Comparison of ENCODE assay signal across 1 cellular context in genomic region chr1:16146888-16147614, GRCh38.
A peak's percentile ranks its signal among the peaks of the same experiment; 100 is the strongest.
TF ChIP-seq lines count a peak whose summit lies in the region.

No MANE protein-coding gene starts in this region.

TF ChIP-seq in Ishikawa, 13 proteins besides CTCF, POLR2A, EP300 and RAD21 (continued from another document):
- TF ChIP-seq REST (IDR thresholded peaks at IDR 0.05; ENCODE audit: low read depth) (no peak), YY1 (IDR thresholded peaks at IDR 0.05; ENCODE audit: low read depth) (0 out of 2 replicates have a peak, but pooled peaks have one; percentile 11)
